13 cellular contexts compared by ENCODE assay signal in the genomic region with DNA sequence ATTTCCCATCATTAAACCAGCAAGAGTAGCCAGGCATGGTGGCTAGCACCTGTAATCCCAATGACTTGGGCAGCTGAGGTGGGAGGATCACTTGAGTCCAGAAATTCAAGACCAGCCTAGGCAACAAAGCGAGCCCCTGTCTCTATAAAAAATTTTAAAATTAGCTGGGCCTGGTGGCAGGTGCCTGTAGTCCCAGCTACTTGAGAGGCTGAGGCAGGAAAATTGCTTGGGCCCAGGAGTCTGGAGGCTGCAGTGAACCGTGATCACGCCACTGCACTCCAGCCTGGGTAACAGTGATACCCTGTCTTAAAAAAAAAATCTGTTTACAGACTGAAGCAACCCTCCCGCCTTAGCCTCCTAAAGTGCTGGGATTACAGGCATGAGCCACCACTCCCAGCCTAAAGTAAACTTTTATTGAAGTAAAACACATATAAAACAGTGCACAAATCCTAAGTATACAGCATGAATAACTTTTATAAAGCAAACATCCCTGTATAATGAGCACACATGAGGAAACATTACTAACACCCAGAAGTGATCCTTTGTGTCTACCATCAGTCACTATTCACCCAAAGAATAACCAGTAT. TPM values are rescaled to one million over a fixed set of nuclear protein-coding genes. Genes with fewer than 3 reads are reported as not detected.
DNase-seq lines count a peak whose midpoint lies in the region; ATAC-seq and TF ChIP-seq lines count a peak whose summit lies in the region.
"Had no signal": no experiment of that assay in that cellular context is flagged by ENCODE, and none has a peak within 500 bp of the region (broad histone marks: within the 10 kb centered on the region; RNA-seq: fewer than 3 reads in every experiment).

No MANE protein-coding gene starts in this region.

- no peaks in the 10 kb centered on the region for H3K27me3 ChIP-seq in Loucy (ENCODE audit: insufficient read depth, low read length, poor library complexity, severe bottlenecking)
- no peaks in the 10 kb centered on the region for H3K27me3 ChIP-seq in sigmoid colon
- H3K27me3 ChIP-seq: tibial artery had no signal

- 20 to 49% methylated on average over 4 of the region's 4 CpGs for WGBS in sigmoid colon, 2 donors

- H3K4me1 ChIP-seq in Loucy (ENCODE audit: insufficient read depth, low read length, poor library complexity, severe bottlenecking), result peaks cover 26% of the 10 kb centered on the region
- no peaks in the 10 kb centered on the region for H3K4me1 ChIP-seq in sigmoid colon
- H3K4me1 ChIP-seq: tibial artery had no signal

- H3K79me2 ChIP-seq in Loucy (ENCODE audit: insufficient read depth, low read length), result no peaks in the 10 kb centered on the region

- no peak for TF ChIP-seq POLR2A in sigmoid colon (IDR thresholded peaks at IDR 0.05)

- H3K27ac ChIP-seq in sigmoid colon, result no peak overlapping the region
- H3K27ac ChIP-seq: epithelial cell of prostate, tibial artery had no signal

- peak overlapping the region; percentile 61 for H3K4me2 ChIP-seq in Loucy (ENCODE audit: low read depth, low read length, poor library complexity, severe bottlenecking)

- H4K20me1 ChIP-seq in Loucy (ENCODE audit: insufficient read depth, low read length, poor library complexity, severe bottlenecking), result no peaks in the 10 kb centered on the region

- no peaks in the 10 kb centered on the region for H3K9me3 ChIP-seq in Loucy (ENCODE audit: insufficient read depth, low read depth, low read length)
- H3K9me3 ChIP-seq in sigmoid colon, result no peaks in the 10 kb centered on the region
- H3K9me3 ChIP-seq: tibial artery had no signal

- peak overlapping the region; percentile 94 to 99 for H3K27ac Mint-ChIP-seq in activated naive CD4-positive, alpha-beta T cell treated with anti-CD3 and anti-CD28 coated beads, Interleukin-2, amount 50 U/mL, for 72 hours

- TF ChIP-seq CTCF in Loucy (conservative IDR thresholded peaks at IDR 0.05; ENCODE audit: low read length) (no peak), sigmoid colon (IDR thresholded peaks at IDR 0.05) (no peak)

- H3K9ac ChIP-seq in Loucy (ENCODE audit: low read depth, low read length, poor library complexity, severe bottlenecking), result no peak overlapping the region

- no peaks in the 10 kb centered on the region for H3K9me3 Mint-ChIP-seq in activated naive CD4-positive, alpha-beta T cell treated with anti-CD3 and anti-CD28 coated beads, Interleukin-2, amount 50 U/mL, for 72 hours

- H3K36me3 Mint-ChIP-seq in activated naive CD4-positive, alpha-beta T cell treated with anti-CD3 and anti-CD28 coated beads, Interleukin-2, amount 50 U/mL, for 72 hours, result no peaks in the 10 kb centered on the region

- H3F3A ChIP-seq in Loucy (ENCODE audit: low read depth), result no peaks in the 10 kb centered on the region

- intact Hi-C loops in sigmoid colon (cut with DNase I), result no loop called here

- ATAC-seq in activated naive CD4-positive, alpha-beta T cell treated with anti-CD3 and anti-CD28 coated beads, Interleukin-2, amount 50 U/mL, for 72 hours, result peak in 1 of 2 donors; percentile 2
- ATAC-seq in GM19452 (IDR thresholded peaks at IDR 0.05; ENCODE audit: unreplicated experiment), result no peak

- peak; percentile 58 for DNase-seq in NCI-H510A treated with DMSO at 0.1 percent for 48 hours (lab: John Stamatoyannopoulos, UW)
- no peak for DNase-seq in NCI-H510A (lab: John Stamatoyannopoulos, UW)
- DNase-seq in activated naive CD4-positive, alpha-beta T cell treated with anti-CD3 and anti-CD28 coated beads, Interleukin-2, amount 50 U/mL, for 72 hours (ENCODE audit: low spot score in 2 of 2), result no peak
- DNase-seq in sigmoid colon, result peak; percentile 8
- no peak for DNase-seq in superior temporal gyrus (ENCODE audit: extremely low spot score)
- no peak for DNase-seq in AG20443 (ENCODE audit: low spot score)
- DNase-seq: ACHN, hippocampal formation, mesenchymal stem cell, tibial artery had no signal

- TF ChIP-seq EP300 in sigmoid colon (IDR thresholded peaks at IDR 0.05), result no peak

- no peaks in the 10 kb centered on the region for H3K9me2 ChIP-seq in Loucy (replicated peaks; ENCODE audit: low read depth, low read length)

- H3K36me3 ChIP-seq in Loucy (ENCODE audit: insufficient read depth, low read length), result no peaks in the 10 kb centered on the region
- H3K36me3 ChIP-seq in sigmoid colon, result no peaks in the 10 kb centered on the region
- H3K36me3 ChIP-seq: tibial artery had no signal

- no peak overlapping the region for H2AFZ ChIP-seq in Loucy (ENCODE audit: low read length)

- no peak overlapping the region for H3K4me3 ChIP-seq in Loucy (ENCODE audit: low read length, poor library complexity, severe bottlenecking)
- H3K4me3 ChIP-seq in sigmoid colon, result no peak overlapping the region
- H3K4me3 ChIP-seq: tibial artery had no signal

RNA-seq across cellular contexts. Expression of a gene that starts 12.6 kb away (rescaled TPM):
- 1 to 10 TPM; 1.5 to 2.7 TPM for total RNA-seq in activated naive CD4-positive, alpha-beta T cell treated with anti-CD3 and anti-CD28 coated beads, Interleukin-2, amount 50 U/mL, for 72 hours
- 1 to 10 TPM in 2 of 4 donors, under 1 TPM in 2; 0.41 to 2.8 (median 1.0) TPM for total RNA-seq in sigmoid colon
- polyA plus RNA-seq in sigmoid colon, result 1 to 10 TPM in 1 of 3 donors, under 1 TPM in 1, not detected in 1; 0.23 to 1.9 TPM

RNA-seq across cellular contexts. Expression of a gene that starts 13.6 kb away (rescaled TPM):
- 100 to 1,000 TPM; 271 to 326 TPM for total RNA-seq in activated naive CD4-positive, alpha-beta T cell treated with anti-CD3 and anti-CD28 coated beads, Interleukin-2, amount 50 U/mL, for 72 hours
- total RNA-seq in sigmoid colon, result 10 to 100 TPM; 23.8 to 38.8 (median 27.9) TPM
- 100 to 1,000 TPM in 1 of 3 donors, 10 to 100 TPM in 2; 37.2 to 117 (median 52.5) TPM for polyA plus RNA-seq in sigmoid colon

RNA-seq across cellular contexts. Expression of a gene that starts 45.4 kb away (rescaled TPM):
- under 1 TPM; 0.29 to 0.32 TPM for total RNA-seq in activated naive CD4-positive, alpha-beta T cell treated with anti-CD3 and anti-CD28 coated beads, Interleukin-2, amount 50 U/mL, for 72 hours
- under 1 TPM in 1 of 4 donors, not detected in 3; 0.27 TPM for total RNA-seq in sigmoid colon
- polyA plus RNA-seq in sigmoid colon, result not detected

Comparison
In these comparisons a context has a peak if more than half of its experiments do, and no peak if none do; other contexts are left out.
1. DNase-seq: peak in NCI-H510A treated with DMSO at 0.1 percent for 48 hours (single experiment) and sigmoid colon (single experiment); none in NCI-H510A (single experiment), activated naive CD4-positive, alpha-beta T cell treated with anti-CD3 and anti-CD28 coated beads, Interleukin-2, amount 50 U/mL, for 72 hours (0 of 2), superior temporal gyrus (single experiment) and AG20443 (single experiment).
2. RNA of a gene that starts 13.6 kb away (total RNA-seq): 271 to 326 TPM in activated naive CD4-positive, alpha-beta T cell treated with anti-CD3 and anti-CD28 coated beads, Interleukin-2, amount 50 U/mL, for 72 hours; 23.8 to 38.8 TPM in sigmoid colon; every median in the first group is over 4 times any median in the second.